8 cellular contexts compared by ENCODE assay signal in genomic region chr19:58559275-58560006, GRCh38. TPM values are rescaled to one million over a fixed set of nuclear protein-coding genes. Genes with fewer than 3 reads are reported as not detected.
DNase-seq lines count a peak whose midpoint lies in the region; ATAC-seq and TF ChIP-seq lines count a peak whose summit lies in the region.

No MANE protein-coding gene starts in this region.

- H3K9ac ChIP-seq in iPS-18a (ENCODE audit: low read length) (peak overlapping the region; percentile 98), skeletal muscle satellite cell (ENCODE audit: low read depth, low read length) (peak overlapping the region; percentile 98)

- peak; percentile 95 for DNase-seq in BE2C
- DNase-seq in RPMI8226: peak; percentile 96

- peaks cover 12% of the 10 kb centered on the region for H3K36me3 Mint-ChIP-seq in brain

- peak overlapping the region; percentile 99 to 100 (median 100) for H3K27ac Mint-ChIP-seq in brain

- H3K9me3 ChIP-seq in BE2C: no peaks in the 10 kb centered on the region
- H3K9me3 ChIP-seq in iPS-18a (ENCODE audit: control insufficient read depth, low read depth, low read length): no peaks in the 10 kb centered on the region
- H3K9me3 ChIP-seq in skeletal muscle satellite cell (replicated peaks; ENCODE audit: low read length): no peaks in the 10 kb centered on the region

- TF ChIP-seq CTCF in BE2C (IDR thresholded peaks at IDR 0.05; ENCODE audit: low read depth, low read length) (no peak), brain (conservative IDR thresholded peaks at IDR 0.05) (no peak)

- H3K4me1 Mint-ChIP-seq in brain: peaks cover 44% of the 10 kb centered on the region

- H3K9me3 Mint-ChIP-seq in brain: peaks cover 0 to 5% (median 0%) of the 10 kb centered on the region in 5 experiments

- ATAC-seq in GM21786 (IDR thresholded peaks at IDR 0.05; ENCODE audit: unreplicated experiment): peak; percentile 18
- ATAC-seq in GM18858 (IDR thresholded peaks at IDR 0.05; ENCODE audit: unreplicated experiment): no peak
- ATAC-seq in GM18519 (IDR thresholded peaks at IDR 0.05; ENCODE audit: low FRiP score, unreplicated experiment): no peak

- H3K4me3 ChIP-seq in BE2C (ENCODE audit: low read depth, low read length) (peak overlapping the region; percentile 82), iPS-18a (ENCODE audit: low read length) (peak overlapping the region; percentile 92), skeletal muscle satellite cell (ENCODE audit: low read length) (peak overlapping the region; percentile 84)

- peak overlapping the region; percentile 96 to 99 (median 97) for H3K4me3 Mint-ChIP-seq in brain

- H3K27me3 Mint-ChIP-seq in brain: peaks cover 15% of the 10 kb centered on the region

- H3K27ac ChIP-seq in iPS-18a (ENCODE audit: low read length): peak overlapping the region; percentile 98

- peaks cover 9% of the 10 kb centered on the region for H3K4me1 ChIP-seq in BE2C
- peaks cover 9% of the 10 kb centered on the region for H3K4me1 ChIP-seq in iPS-18a (ENCODE audit: control insufficient read depth, low read depth, low read length)
- H3K4me1 ChIP-seq in skeletal muscle satellite cell (ENCODE audit: control insufficient read depth, insufficient read depth, low read length): peaks cover 46% of the 10 kb centered on the region

- H3K27me3 ChIP-seq in BE2C (peaks cover 4% of the 10 kb centered on the region; the same call in 1 of the 2 replicates), iPS-18a (ENCODE audit: control insufficient read depth, insufficient read depth, low read length) (no peaks in the 10 kb centered on the region), skeletal muscle satellite cell (ENCODE audit: control insufficient read depth, insufficient read depth, low read length) (peaks cover 9% of the 10 kb centered on the region)

- H3K36me3 ChIP-seq in BE2C (peaks cover 15% of the 10 kb centered on the region), iPS-18a (ENCODE audit: control insufficient read depth, low read depth, low read length) (peaks cover 12% of the 10 kb centered on the region), skeletal muscle satellite cell (ENCODE audit: insufficient read depth, low read length) (peaks cover 13% of the 10 kb centered on the region)

- peak overlapping the region; percentile 98 for H3K4me2 ChIP-seq in skeletal muscle satellite cell (ENCODE audit: low read length)

RNA-seq across cellular contexts. Expression of gene UBE2M, which starts 1.0 kb away (rescaled TPM):
- polyA plus RNA-seq in BE2C (2012; ENCODE audit: insufficient read depth, insufficient read length, low read depth): 219 TPM
- 192 TPM for polyA plus RNA-seq in brain (ENCODE audit: insufficient read depth, low read depth, low replicate concordance)
- total RNA-seq in skeletal muscle satellite cell (2012; rRNA removed): 64.6 and 93.0 TPM in 2 replicates

RNA-seq across cellular contexts. Expression of gene CHMP2A, which starts 4.5 kb away (rescaled TPM):
- 355 TPM for polyA plus RNA-seq in BE2C (2012; ENCODE audit: insufficient read depth, insufficient read length, low read depth)
- polyA plus RNA-seq in brain (ENCODE audit: insufficient read depth, low read depth, low replicate concordance): 216 TPM
- 86.4 and 113 TPM in 2 replicates for total RNA-seq in skeletal muscle satellite cell (2012; rRNA removed)

RNA-seq across cellular contexts. Expression of gene MZF1, which starts 13.7 kb away (rescaled TPM):
- polyA plus RNA-seq in BE2C (2012; ENCODE audit: insufficient read depth, insufficient read length, low read depth): 49.9 TPM
- polyA plus RNA-seq in brain (ENCODE audit: insufficient read depth, low read depth, low replicate concordance): 14.9 TPM
- 13.7 and 16.4 TPM in 2 replicates for total RNA-seq in skeletal muscle satellite cell (2012; rRNA removed)

RNA-seq across cellular contexts. Expression of gene TRIM28, which starts 15.6 kb away (rescaled TPM):
- 511 TPM for polyA plus RNA-seq in BE2C (2012; ENCODE audit: insufficient read depth, insufficient read length, low read depth)
- polyA plus RNA-seq in brain (ENCODE audit: insufficient read depth, low read depth, low replicate concordance): 698 TPM
- 252 and 323 TPM in 2 replicates for total RNA-seq in skeletal muscle satellite cell (2012; rRNA removed)

RNA-seq across cellular contexts. Expression of gene ZBTB45, which starts 39.8 kb away (rescaled TPM):
- polyA plus RNA-seq in BE2C (2012; ENCODE audit: insufficient read depth, insufficient read length, low read depth): 31.4 TPM
- polyA plus RNA-seq in brain (ENCODE audit: insufficient read depth, low read depth, low replicate concordance): 16.1 TPM
- total RNA-seq in skeletal muscle satellite cell (2012; rRNA removed): 7.1 and 9.0 TPM in 2 replicates
